In the genomic region with DNA sequence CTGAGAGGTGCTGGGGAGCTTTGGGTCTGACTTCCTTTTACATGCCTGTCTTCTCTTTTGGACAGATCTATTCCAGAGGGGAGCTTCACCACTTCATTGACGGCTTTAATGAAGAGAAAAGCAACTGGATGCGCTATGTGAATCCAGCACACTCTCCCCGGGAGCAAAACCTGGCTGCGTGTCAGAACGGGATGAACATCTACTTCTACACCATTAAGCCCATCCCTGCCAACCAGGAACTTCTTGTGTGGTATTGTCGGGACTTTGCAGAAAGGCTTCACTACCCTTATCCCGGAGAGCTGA, we compare ENCODE assay signal across 9 cellular contexts. TPM values are rescaled to one million over a fixed set of nuclear protein-coding genes. Genes with fewer than 3 reads are reported as not detected.
A peak's percentile ranks its signal among the peaks of the same experiment; 100 is the strongest.
DNase-seq lines count a peak whose midpoint lies in the region; ATAC-seq, FAIRE-seq and TF ChIP-seq lines count a peak whose summit lies in the region.
"Had no signal": no experiment of that assay in that cellular context is flagged by ENCODE, and none has a peak within 500 bp of the region (broad histone marks: within the 10 kb centered on the region; RNA-seq: fewer than 3 reads in every experiment).

No MANE protein-coding gene starts in this region.

- peak overlapping the region; percentile 56 to 90 for H3K9ac ChIP-seq in colonic mucosa (ENCODE audit: low read depth in 2 of 2, low read length in 2 of 2)

- H3K27ac Mint-ChIP-seq in CD4-positive, alpha-beta T cell, result peak overlapping the region; percentile 95
- peak overlapping the region; percentile 89 to 97 (median 94) for H3K27ac Mint-ChIP-seq in IgD-negative memory B cell
- H3K27ac Mint-ChIP-seq in naive thymus-derived CD8-positive, alpha-beta T cell, result peak overlapping the region; percentile 10 to 97 (median 93)

- POLR2A ChIA-PET in CD4-positive, alpha-beta T cell (lab: Charles Lee), result interaction anchor here (0.6 to 5.2 kb wide), 17 partner anchors 8 to 318 kb away, joined by 3 to 92 read pairs (median 9); a partner anchor contains a TSS
- POLR2A ChIA-PET in naive thymus-derived CD8-positive, alpha-beta T cell (lab: Charles Lee), result interaction anchor here (2.1 to 2.4 kb wide), 2 partner anchors 18 to 107 kb away, joined by 8 to 9 read pairs; no protein-coding TSS in a partner anchor

- FAIRE-seq in urothelium cell line (lab: Jason Lieb, UNC), result no peak

- no peak for ATAC-seq in CD4-positive, alpha-beta T cell (ENCODE audit: poor library complexity)
- ATAC-seq in naive thymus-derived CD8-positive, alpha-beta T cell, result no peak
- no peak for ATAC-seq in HG02938 (IDR thresholded peaks at IDR 0.05; ENCODE audit: unreplicated experiment)
- ATAC-seq in GM21526 (IDR thresholded peaks at IDR 0.05; ENCODE audit: low FRiP score, unreplicated experiment), result no peak

- peak overlapping the region; percentile 90 for H3K4me3 Mint-ChIP-seq in CD4-positive, alpha-beta T cell
- peak overlapping the region; percentile 95 to 99 (median 98) for H3K4me3 Mint-ChIP-seq in IgD-negative memory B cell
- H3K4me3 Mint-ChIP-seq in naive thymus-derived CD8-positive, alpha-beta T cell, result peak overlapping the region; percentile 74 to 93 (median 88)

- H3K27ac ChIP-seq in CD4-positive, alpha-beta T cell (ENCODE audit: low read depth, low read length), result peak overlapping the region; percentile 70
- H3K27ac ChIP-seq in colonic mucosa, result peak overlapping the region; percentile 79

- H3K27me3 Mint-ChIP-seq in CD4-positive, alpha-beta T cell, result no peaks in the 10 kb centered on the region
- no peaks in the 10 kb centered on the region for H3K27me3 Mint-ChIP-seq in IgD-negative memory B cell
- H3K27me3 Mint-ChIP-seq in naive thymus-derived CD8-positive, alpha-beta T cell, result peaks cover 0 to 29% (median 4%) of the 10 kb centered on the region in 5 donors

- CTCF ChIA-PET in CD4-positive, alpha-beta T cell (lab: Charles Lee), result interaction anchor here (1.2 to 1.3 kb wide), 2 partner anchors 9 to 94 kb away, joined by 3 to 7 read pairs; no protein-coding TSS in a partner anchor

- H3K4me3 ChIP-seq in colonic mucosa, result peak overlapping the region; percentile 41

- H3K9me3 Mint-ChIP-seq in CD4-positive, alpha-beta T cell, result no peaks in the 10 kb centered on the region
- H3K9me3 Mint-ChIP-seq in IgD-negative memory B cell, result no peaks in the 10 kb centered on the region
- H3K9me3 Mint-ChIP-seq in naive thymus-derived CD8-positive, alpha-beta T cell, result no peaks in the 10 kb centered on the region

- no peak for TF ChIP-seq CTCF in CD4-positive, alpha-beta T cell (IDR thresholded peaks at IDR 0.05)
- TF ChIP-seq CTCF in colonic mucosa (IDR thresholded peaks at IDR 0.05), result no peak

- H3K36me3 Mint-ChIP-seq in CD4-positive, alpha-beta T cell (ENCODE audit: low read depth), result peaks cover 45% of the 10 kb centered on the region
- peaks cover 12% of the 10 kb centered on the region for H3K36me3 Mint-ChIP-seq in IgD-negative memory B cell
- no peaks in the 10 kb centered on the region for H3K36me3 Mint-ChIP-seq in naive thymus-derived CD8-positive, alpha-beta T cell

- H3K4me1 Mint-ChIP-seq in CD4-positive, alpha-beta T cell (ENCODE audit: low read depth), result peaks cover 88% of the 10 kb centered on the region
- peaks cover 53 to 70% (median 64%) of the 10 kb centered on the region in 3 donors for H3K4me1 Mint-ChIP-seq in IgD-negative memory B cell
- H3K4me1 Mint-ChIP-seq in naive thymus-derived CD8-positive, alpha-beta T cell, result peaks cover 31 to 86% (median 61%) of the 10 kb centered on the region in 4 donors

- no peaks in the 10 kb centered on the region for H3K9me3 ChIP-seq in CD4-positive, alpha-beta T cell (ENCODE audit: control insufficient read depth, low read length)
- no peaks in the 10 kb centered on the region for H3K9me3 ChIP-seq in colonic mucosa

- DNase-seq in CD4-positive, alpha-beta T cell, result no peak
- DNase-seq in colonic mucosa (peak; percentile 58), urothelium cell line (ENCODE audit: low spot score) (no peak), NCI-H1436 treated with DMSO at 0.1 percent for 48 hours (lab: John Stamatoyannopoulos, UW) (no peak)
- no peak for DNase-seq in naive thymus-derived CD8-positive, alpha-beta T cell
- DNase-seq: NK-92 treated with Interleukin-12 subunit alpha and Interleukin-12 subunit beta, amount 100 ng/mL, for 24 hours had no signal

- no peaks in the 10 kb centered on the region for H3K4me1 ChIP-seq in colonic mucosa

- no peaks in the 10 kb centered on the region for H3K36me3 ChIP-seq in colonic mucosa

- H3K27me3 ChIP-seq in CD4-positive, alpha-beta T cell (ENCODE audit: control insufficient read depth, insufficient read depth, low read length), result no peaks in the 10 kb centered on the region
- H3K27me3 ChIP-seq in colonic mucosa, result no peaks in the 10 kb centered on the region

- intact Hi-C loops in CD4-positive, alpha-beta T cell (cut with DNase I, micrococcal nuclease), result loop anchor here in 1 of 2 experiments (2.0 to 10.0 kb wide), 4 partner anchors 124 to 614 kb away; no protein-coding TSS in a partner anchor
- intact Hi-C loops in colonic mucosa (cut with DNase I), result loop anchor here (10.0 kb wide), 4 partner anchors 96 to 206 kb away; no protein-coding TSS in a partner anchor

RNA-seq across cellular contexts. Expression of a gene that starts 13.1 kb away (rescaled TPM):
- 10 to 100 TPM; 69.9 to 83.4 TPM for total RNA-seq in CD4-positive, alpha-beta T cell
- polyA plus RNA-seq in IgD-negative memory B cell, result 11.0 TPM
- 10 to 100 TPM in 1 of 2 donors, 1 to 10 TPM in 1; 7.2 to 17.6 TPM for total RNA-seq in colonic mucosa
- total RNA-seq in naive thymus-derived CD8-positive, alpha-beta T cell, result under 1 TPM; 0.58 to 0.94 TPM
- 10 to 100 TPM in 1 of 3 donors, 1 to 10 TPM in 1, under 1 TPM in 1; 0.35 to 15.6 (median 1.6) TPM for polyA plus RNA-seq in naive thymus-derived CD8-positive, alpha-beta T cell

Comparison
In these comparisons a context has a peak if more than half of its experiments do, and no peak if none do; other contexts are left out.
1. RNA of a gene that starts 13.1 kb away (total RNA-seq): 69.9 to 83.4 TPM in CD4-positive, alpha-beta T cell and 7.2 to 17.6 TPM in colonic mucosa; 0.58 to 0.94 TPM in naive thymus-derived CD8-positive, alpha-beta T cell; every median in the first group is over 4 times any median in the second.
2. Peak in every context shown above with its lines, with median percentiles within 50 percentile points of each other: H3K27ac Mint-ChIP-seq and H3K4me3 Mint-ChIP-seq.